Comparison of ENCODE assay signal across 26 cellular contexts in the genomic region with DNA sequence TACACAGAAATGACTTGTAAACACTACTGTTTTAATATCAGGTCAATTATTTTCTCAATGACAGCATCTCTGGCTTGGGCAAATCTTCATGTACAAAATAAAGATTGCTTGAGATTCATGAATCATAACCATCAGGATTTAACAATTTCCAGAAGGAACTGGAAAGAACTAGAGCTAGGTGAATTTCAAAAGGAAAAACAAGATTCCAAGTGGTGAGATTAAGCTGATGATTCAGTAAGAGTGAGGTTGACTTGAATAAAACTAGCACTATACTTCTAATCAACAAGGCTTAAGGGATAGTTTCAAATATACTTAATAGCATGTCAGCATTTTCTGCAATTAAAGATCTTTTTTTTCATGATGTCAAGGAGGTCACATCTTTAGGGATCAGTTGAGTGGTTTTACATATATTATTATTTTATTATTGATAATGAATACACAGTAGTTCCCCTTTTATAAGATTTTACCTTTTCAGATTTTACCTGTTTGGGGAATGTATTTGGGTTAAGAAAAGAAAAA. TPM values are rescaled to one million over a fixed set of nuclear protein-coding genes. Genes with fewer than 3 reads are reported as not detected.
"Had no signal": no experiment of that assay in that cellular context is flagged by ENCODE, and none has a peak within 500 bp of the region (broad histone marks: within the 10 kb centered on the region; RNA-seq: fewer than 3 reads in every experiment).

No MANE protein-coding gene starts in this region.

- H3K27ac ChIP-seq: HL-60, KMS-11, SJSA1, SK-N-MC had no signal

- H3K4me2 ChIP-seq: KMS-11 had no signal

- FAIRE-seq: HTR-8/SVneo, RCC 7860 had no signal

- H3K4me3 ChIP-seq: SJSA1, SK-N-MC had no signal

- H3K9ac ChIP-seq: KMS-11 had no signal

- H3K36me3 ChIP-seq: SJSA1 had no signal

- H3K4me1 ChIP-seq: SJSA1 had no signal

- H3K27me3 ChIP-seq: SJSA1 had no signal

- DNase-seq: MV-4-11, NCI-H1048, NCI-H1105, NCI-H1417, NCI-H146, NCI-H187, NCI-H2029, NCI-H2081 treated with DMSO at 0.1 percent for 48 hours, NCI-H2171, NCI-H226, NCI-H446, NCI-H510A, NCI-H524 treated with DMSO at 0.1 percent for 48 hours, NCI-H69, NCI-H774, Right ventricle myocardium superior, RPMI8226, SIG-M5 had no signal

- H3K9me3 ChIP-seq: SJSA1 had no signal

RNA-seq across cellular contexts. Expression of a gene that starts 43.5 kb away (rescaled TPM):
- total RNA-seq: LHCN-M2, MCF 10A, Right ventricle myocardium superior, SJSA1 had no signal
